Comparison of ENCODE assay signal across 1 cellular context in the genomic region with DNA sequence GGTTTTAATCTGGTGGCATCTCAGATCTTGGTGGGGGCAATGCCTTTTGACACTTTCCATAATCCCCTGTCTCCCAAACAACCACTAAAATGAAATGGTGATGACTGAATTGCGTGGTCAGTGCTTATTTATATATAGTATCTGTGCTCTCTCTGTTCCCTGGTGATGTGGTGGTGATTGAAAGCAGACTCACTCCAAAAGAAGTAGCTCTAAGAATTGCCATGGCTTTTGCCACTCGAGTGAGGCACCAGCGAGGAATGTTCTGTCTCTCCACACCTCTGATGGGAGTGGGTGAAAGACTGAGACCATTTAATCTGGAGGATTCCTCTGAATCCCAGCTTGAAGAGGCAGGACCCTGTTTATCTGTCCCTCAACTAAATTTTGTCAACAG.
TF ChIP-seq lines count a peak whose summit lies in the region.

No MANE protein-coding gene starts in this region.

TF ChIP-seq in IMR-90, 13 proteins besides CTCF, POLR2A, EP300 and RAD21 (continued from another document):
- TF ChIP-seq, protein P1, sequence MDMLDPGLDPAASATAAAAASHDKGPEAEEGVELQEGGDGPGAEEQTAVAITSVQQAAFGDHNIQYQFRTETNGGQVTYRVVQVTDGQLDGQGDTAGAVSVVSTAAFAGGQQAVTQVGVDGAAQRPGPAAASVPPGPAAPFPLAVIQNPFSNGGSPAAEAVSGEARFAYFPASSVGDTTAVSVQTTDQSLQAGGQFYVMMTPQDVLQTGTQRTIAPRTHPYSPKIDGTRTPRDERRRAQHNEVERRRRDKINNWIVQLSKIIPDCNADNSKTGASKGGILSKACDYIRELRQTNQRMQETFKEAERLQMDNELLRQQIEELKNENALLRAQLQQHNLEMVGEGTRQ (IDR thresholded peaks at IDR 0.05; ENCODE audit: low read depth, low read length) = no peak
- TF ChIP-seq MAFK (IDR thresholded peaks at IDR 0.05; ENCODE audit: low read depth, low read length) (peak; percentile 14; the same call in 1 of the 2 replicates), FOS (IDR thresholded peaks at IDR 0.05; ENCODE audit: low read depth, low read length) (peak; percentile 29; the same call in 1 of the 2 replicates), CHD1 (IDR thresholded peaks at IDR 0.05; ENCODE audit: low read depth, low read length) (no peak; the same call in none of the 2 replicates)
